Comparison of ENCODE assay signal across 1 cellular context in the genomic region with DNA sequence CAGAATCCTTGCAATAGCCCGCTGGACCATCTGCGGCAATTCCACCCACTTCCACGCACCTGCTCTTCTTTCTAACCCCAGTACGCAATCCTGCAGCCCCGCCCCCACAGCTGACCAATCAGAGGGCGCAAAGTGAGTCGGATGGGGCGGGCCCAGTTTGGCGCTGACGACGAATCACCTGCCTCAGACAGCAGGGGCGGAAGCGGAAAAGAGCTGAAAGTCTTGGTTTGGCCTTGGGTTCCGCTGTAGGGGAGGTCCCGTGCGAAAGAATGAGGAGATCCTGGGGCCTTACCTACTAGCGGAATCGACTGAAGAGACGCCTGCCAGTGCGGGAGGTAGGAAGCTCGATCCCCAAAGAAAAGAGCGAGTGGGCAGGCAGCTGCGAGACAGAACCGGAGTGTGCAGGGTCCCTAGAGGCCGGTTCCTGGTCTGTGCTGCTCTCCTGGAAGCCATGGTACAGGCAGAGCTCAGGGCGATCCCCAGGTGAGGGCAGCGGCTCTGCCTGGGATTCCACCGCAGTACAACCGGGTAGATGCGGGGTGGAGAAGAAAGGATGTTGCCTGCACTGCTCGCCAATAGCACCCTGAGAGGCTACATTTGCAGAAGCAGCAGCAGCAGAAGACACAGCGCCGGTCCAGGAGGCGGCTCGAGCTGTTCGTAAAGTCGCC.
TF ChIP-seq lines count a peak whose summit lies in the region.

TSS of gene TMEM184C (plus strand) at position 225 of the 668 bp plus-strand sequence. CDS start 560 bp downstream, outside the sequence.

TF ChIP-seq in HepG2, 621 proteins besides CTCF, POLR2A, EP300 and RAD21 (continued from another document and continues in another):
- TF ChIP-seq AHDC1 (CRISPR knock-in tag; IDR thresholded peaks at IDR 0.05; ENCODE audit: borderline replicate concordance) (no peak), BRD4 (CRISPR knock-in tag; IDR thresholded peaks at IDR 0.05) (peak; percentile 68; the same call in 1 of the 2 replicates), ZNF3 (CRISPR knock-in tag; IDR thresholded peaks at IDR 0.05) (no peak), NFRKB (IDR thresholded peaks at IDR 0.05) (no peak), ATF7-NPFF (CRISPR knock-in tag; IDR thresholded peaks at IDR 0.05; ENCODE audit: low read depth) (no peak), JARID2 (CRISPR knock-in tag; IDR thresholded peaks at IDR 0.05; ENCODE audit: insufficient replicate concordance) (no peak), SRSF1 (optimal IDR thresholded peaks at IDR 0.05; ENCODE audit: low read depth, low read length) (peak; percentile 70), BCLAF1 (IDR thresholded peaks at IDR 0.05) (no peak), HNRNPUL1 (IDR thresholded peaks at IDR 0.05; ENCODE audit: low read depth, low read length) (no peak), SRF (IDR thresholded peaks at IDR 0.05; ENCODE audit: low read depth, low read length) (peak; percentile 70; the same call in 1 of the 2 replicates), ZNF788 (CRISPR knock-in tag; IDR thresholded peaks at IDR 0.05; ENCODE audit: borderline replicate concordance) (no peak), ZSCAN22 (CRISPR knock-in tag; IDR thresholded peaks at IDR 0.05) (no peak), HNRNPLL (IDR thresholded peaks at IDR 0.05; ENCODE audit: low read depth, low read length, poor library complexity, severe bottlenecking) (peak; percentile 89), PHB2 (IDR thresholded peaks at IDR 0.05; ENCODE audit: partially characterized antibody) (no peak), ZNF33B (CRISPR knock-in tag; IDR thresholded peaks at IDR 0.05) (no peak), FOXK1 (CRISPR knock-in tag; IDR thresholded peaks at IDR 0.05; ENCODE audit: borderline replicate concordance, low read depth) (peak; percentile 32; the same call in 1 of the 2 replicates), ZNF460 (CRISPR knock-in tag; IDR thresholded peaks at IDR 0.05; ENCODE audit: borderline replicate concordance) (no peak), TOE1 (CRISPR knock-in tag; IDR thresholded peaks at IDR 0.05) (no peak), ISX (CRISPR knock-in tag; conservative IDR thresholded peaks at IDR 0.05) (no peak), ZSCAN21 (CRISPR knock-in tag; IDR thresholded peaks at IDR 0.05; ENCODE audit: borderline replicate concordance) (peak; percentile 40; the same call in 1 of the 2 replicates), SPEN (CRISPR knock-in tag; IDR thresholded peaks at IDR 0.05; ENCODE audit: low read depth) (peak; percentile 87), DPF2 (CRISPR knock-in tag; IDR thresholded peaks at IDR 0.05; ENCODE audit: borderline replicate concordance, low read depth) (no peak), POGZ (CRISPR knock-in tag; IDR thresholded peaks at IDR 0.05) (peak; percentile 86), ZNF800 (CRISPR knock-in tag; IDR thresholded peaks at IDR 0.05) (0 out of 2 replicates have a peak, but pooled peaks have one; percentile 34), ZNF234 (CRISPR knock-in tag; conservative IDR thresholded peaks at IDR 0.05) (no peak), CC2D1A (CRISPR knock-in tag; IDR thresholded peaks at IDR 0.05) (no peak), RARA (CRISPR knock-in tag; IDR thresholded peaks at IDR 0.05) (no peak), SALL2 (CRISPR knock-in tag; IDR thresholded peaks at IDR 0.05) (peak; percentile 44; the same call in 1 of the 2 replicates), KLF11 (CRISPR knock-in tag; IDR thresholded peaks at IDR 0.05) (peak; percentile 81), MAX (IDR thresholded peaks at IDR 0.05) (peak; percentile 75)
- TF ChIP-seq, protein P1, sequence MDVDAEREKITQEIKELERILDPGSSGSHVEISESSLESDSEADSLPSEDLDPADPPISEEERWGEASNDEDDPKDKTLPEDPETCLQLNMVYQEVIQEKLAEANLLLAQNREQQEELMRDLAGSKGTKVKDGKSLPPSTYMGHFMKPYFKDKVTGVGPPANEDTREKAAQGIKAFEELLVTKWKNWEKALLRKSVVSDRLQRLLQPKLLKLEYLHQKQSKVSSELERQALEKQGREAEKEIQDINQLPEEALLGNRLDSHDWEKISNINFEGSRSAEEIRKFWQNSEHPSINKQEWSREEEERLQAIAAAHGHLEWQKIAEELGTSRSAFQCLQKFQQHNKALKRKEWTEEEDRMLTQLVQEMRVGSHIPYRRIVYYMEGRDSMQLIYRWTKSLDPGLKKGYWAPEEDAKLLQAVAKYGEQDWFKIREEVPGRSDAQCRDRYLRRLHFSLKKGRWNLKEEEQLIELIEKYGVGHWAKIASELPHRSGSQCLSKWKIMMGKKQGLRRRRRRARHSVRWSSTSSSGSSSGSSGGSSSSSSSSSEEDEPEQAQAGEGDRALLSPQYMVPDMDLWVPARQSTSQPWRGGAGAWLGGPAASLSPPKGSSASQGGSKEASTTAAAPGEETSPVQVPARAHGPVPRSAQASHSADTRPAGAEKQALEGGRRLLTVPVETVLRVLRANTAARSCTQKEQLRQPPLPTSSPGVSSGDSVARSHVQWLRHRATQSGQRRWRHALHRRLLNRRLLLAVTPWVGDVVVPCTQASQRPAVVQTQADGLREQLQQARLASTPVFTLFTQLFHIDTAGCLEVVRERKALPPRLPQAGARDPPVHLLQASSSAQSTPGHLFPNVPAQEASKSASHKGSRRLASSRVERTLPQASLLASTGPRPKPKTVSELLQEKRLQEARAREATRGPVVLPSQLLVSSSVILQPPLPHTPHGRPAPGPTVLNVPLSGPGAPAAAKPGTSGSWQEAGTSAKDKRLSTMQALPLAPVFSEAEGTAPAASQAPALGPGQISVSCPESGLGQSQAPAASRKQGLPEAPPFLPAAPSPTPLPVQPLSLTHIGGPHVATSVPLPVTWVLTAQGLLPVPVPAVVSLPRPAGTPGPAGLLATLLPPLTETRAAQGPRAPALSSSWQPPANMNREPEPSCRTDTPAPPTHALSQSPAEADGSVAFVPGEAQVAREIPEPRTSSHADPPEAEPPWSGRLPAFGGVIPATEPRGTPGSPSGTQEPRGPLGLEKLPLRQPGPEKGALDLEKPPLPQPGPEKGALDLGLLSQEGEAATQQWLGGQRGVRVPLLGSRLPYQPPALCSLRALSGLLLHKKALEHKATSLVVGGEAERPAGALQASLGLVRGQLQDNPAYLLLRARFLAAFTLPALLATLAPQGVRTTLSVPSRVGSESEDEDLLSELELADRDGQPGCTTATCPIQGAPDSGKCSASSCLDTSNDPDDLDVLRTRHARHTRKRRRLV (CRISPR knock-in tag; IDR thresholded peaks at IDR 0.05), result 0 out of 2 replicates have a peak, but pooled peaks have one; percentile 36
- TF ChIP-seq, protein P2, sequence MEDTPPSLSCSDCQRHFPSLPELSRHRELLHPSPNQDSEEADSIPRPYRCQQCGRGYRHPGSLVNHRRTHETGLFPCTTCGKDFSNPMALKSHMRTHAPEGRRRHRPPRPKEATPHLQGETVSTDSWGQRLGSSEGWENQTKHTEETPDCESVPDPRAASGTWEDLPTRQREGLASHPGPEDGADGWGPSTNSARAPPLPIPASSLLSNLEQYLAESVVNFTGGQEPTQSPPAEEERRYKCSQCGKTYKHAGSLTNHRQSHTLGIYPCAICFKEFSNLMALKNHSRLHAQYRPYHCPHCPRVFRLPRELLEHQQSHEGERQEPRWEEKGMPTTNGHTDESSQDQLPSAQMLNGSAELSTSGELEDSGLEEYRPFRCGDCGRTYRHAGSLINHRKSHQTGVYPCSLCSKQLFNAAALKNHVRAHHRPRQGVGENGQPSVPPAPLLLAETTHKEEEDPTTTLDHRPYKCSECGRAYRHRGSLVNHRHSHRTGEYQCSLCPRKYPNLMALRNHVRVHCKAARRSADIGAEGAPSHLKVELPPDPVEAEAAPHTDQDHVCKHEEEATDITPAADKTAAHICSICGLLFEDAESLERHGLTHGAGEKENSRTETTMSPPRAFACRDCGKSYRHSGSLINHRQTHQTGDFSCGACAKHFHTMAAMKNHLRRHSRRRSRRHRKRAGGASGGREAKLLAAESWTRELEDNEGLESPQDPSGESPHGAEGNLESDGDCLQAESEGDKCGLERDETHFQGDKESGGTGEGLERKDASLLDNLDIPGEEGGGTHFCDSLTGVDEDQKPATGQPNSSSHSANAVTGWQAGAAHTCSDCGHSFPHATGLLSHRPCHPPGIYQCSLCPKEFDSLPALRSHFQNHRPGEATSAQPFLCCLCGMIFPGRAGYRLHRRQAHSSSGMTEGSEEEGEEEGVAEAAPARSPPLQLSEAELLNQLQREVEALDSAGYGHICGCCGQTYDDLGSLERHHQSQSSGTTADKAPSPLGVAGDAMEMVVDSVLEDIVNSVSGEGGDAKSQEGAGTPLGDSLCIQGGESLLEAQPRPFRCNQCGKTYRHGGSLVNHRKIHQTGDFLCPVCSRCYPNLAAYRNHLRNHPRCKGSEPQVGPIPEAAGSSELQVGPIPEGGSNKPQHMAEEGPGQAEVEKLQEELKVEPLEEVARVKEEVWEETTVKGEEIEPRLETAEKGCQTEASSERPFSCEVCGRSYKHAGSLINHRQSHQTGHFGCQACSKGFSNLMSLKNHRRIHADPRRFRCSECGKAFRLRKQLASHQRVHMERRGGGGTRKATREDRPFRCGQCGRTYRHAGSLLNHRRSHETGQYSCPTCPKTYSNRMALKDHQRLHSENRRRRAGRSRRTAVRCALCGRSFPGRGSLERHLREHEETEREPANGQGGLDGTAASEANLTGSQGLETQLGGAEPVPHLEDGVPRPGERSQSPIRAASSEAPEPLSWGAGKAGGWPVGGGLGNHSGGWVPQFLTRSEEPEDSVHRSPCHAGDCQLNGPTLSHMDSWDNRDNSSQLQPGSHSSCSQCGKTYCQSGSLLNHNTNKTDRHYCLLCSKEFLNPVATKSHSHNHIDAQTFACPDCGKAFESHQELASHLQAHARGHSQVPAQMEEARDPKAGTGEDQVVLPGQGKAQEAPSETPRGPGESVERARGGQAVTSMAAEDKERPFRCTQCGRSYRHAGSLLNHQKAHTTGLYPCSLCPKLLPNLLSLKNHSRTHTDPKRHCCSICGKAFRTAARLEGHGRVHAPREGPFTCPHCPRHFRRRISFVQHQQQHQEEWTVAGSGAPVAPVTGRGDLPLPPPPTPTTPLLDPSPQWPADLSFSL (CRISPR knock-in tag; IDR thresholded peaks at IDR 0.05), result no peak
